In the genomic region with DNA sequence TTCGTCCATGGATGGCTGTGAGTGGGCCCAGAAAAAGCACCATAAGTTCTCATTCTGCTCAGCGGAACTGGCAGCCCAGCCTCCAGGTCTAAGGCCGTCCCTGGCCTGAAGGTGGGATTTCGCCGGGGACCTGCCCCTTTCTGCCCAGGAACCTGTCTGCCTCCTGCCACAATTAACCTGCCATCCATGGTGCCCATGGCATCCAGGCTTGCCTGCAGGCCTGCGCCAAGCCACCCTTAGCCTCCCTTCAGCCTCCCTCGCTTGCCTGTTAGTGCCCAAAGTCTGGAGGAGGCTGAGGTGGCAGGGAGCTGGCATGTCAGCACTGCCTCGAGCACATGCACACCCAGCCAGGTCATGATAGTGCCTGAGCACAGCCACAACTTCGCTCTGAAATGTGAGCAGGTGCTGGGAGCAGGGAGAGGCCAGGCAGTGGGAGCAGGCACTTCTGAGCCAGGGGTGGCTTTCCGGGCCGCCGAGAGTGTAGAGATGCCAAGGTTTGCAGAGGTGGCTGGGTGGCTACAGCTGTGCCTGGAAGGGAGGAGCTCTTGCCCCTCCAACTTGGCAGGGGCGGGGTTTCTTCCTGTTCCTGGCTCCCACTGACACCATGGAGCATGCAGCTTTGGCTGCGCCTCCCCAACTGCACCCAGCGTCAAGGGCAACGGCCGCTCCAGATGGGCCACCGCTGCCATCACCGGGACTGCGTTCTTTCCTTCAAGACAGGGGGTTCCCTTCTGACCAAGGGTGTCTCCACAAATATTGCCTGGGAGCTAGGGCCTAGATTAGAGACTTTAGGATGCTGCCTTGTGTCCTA, we compare ENCODE assay signal across 24 cellular contexts.
"Had no signal": no experiment of that assay in that cellular context is flagged by ENCODE, and none has a peak within 500 bp of the region (broad histone marks: within the 10 kb centered on the region; RNA-seq: fewer than 3 reads in every experiment).

No MANE protein-coding gene starts in this region.

- H3K27ac Mint-ChIP-seq: natural killer cell treated with Interleukin-12 subunit alpha and Interleukin-12 subunit beta and Interleukin-15 and Interleukin-18, amount 100 ng/mL, for 72 hours; neural progenitor cell; stimulated activated naive B cell treated with anti-CD40 and anti-IgM and Interleukin-4, amounts not matched to agents 10 μg/mL and 1 μg/mL and 100 μg/mL, for 72 hours had no signal

- H2AFZ ChIP-seq: neural progenitor cell, parathyroid adenoma had no signal

- DNase-seq: central memory CD4-positive, alpha-beta T cell; dorsolateral prefrontal cortex; effector CD8-positive, alpha-beta T cell; foreskin melanocyte; islet precursor cell; left ventricle myocardium inferior; mesenchymal stem cell; midbrain; occipital lobe; psoas muscle; retina; right lobe of liver; spleen; stimulated activated CD4-positive, alpha-beta T cell treated with anti-CD3 and anti-CD28 coated beads, Interleukin-15, amount 100 ng/mL, for 24 hours; stimulated activated CD4-positive, alpha-beta T cell treated with anti-CD3 and anti-CD28 coated beads, Interleukin-1b, Interleukin-23, amount 100 ng/mL, for 48 hours; stimulated activated CD4-positive, alpha-beta T cell treated with anti-CD3 and anti-CD28 coated beads, Interleukin-4, amount 100 ng/mL, for 24 hours; stimulated activated naive B cell treated with anti-CD40 and anti-IgM and Interleukin-4, amounts not matched to agents 10 μg/mL and 1 μg/mL and 100 μg/mL, for 72 hours; thyroid gland had no signal

- H3K4me3 Mint-ChIP-seq: natural killer cell treated with Interleukin-12 subunit alpha and Interleukin-12 subunit beta and Interleukin-15 and Interleukin-18, amount 100 ng/mL, for 72 hours; neural progenitor cell; stimulated activated naive B cell treated with anti-CD40 and anti-IgM and Interleukin-4, amounts not matched to agents 10 μg/mL and 1 μg/mL and 100 μg/mL, for 72 hours had no signal

- H3K36me3 Mint-ChIP-seq: neural progenitor cell; stimulated activated naive B cell treated with anti-CD40 and anti-IgM and Interleukin-4, amounts not matched to agents 10 μg/mL and 1 μg/mL and 100 μg/mL, for 72 hours had no signal

- H3K27me3 ChIP-seq: dorsolateral prefrontal cortex, neural progenitor cell, right lobe of liver, spleen, suprapubic skin, thyroid gland had no signal

- H3K4me1 ChIP-seq: left ventricle myocardium inferior, neural progenitor cell, parathyroid adenoma, right lobe of liver, spleen, suprapubic skin, thyroid gland had no signal

- H3K9me3 ChIP-seq: left ventricle myocardium inferior, psoas muscle, right lobe of liver, suprapubic skin, thyroid gland had no signal

- H3K79me2 ChIP-seq: parathyroid adenoma had no signal

- H3K9me3 Mint-ChIP-seq: neural progenitor cell had no signal

- H3K4me2 ChIP-seq: neural progenitor cell had no signal

- H3K4me3 ChIP-seq: coronary artery, dorsolateral prefrontal cortex, left ventricle myocardium inferior, lung, neural progenitor cell, psoas muscle, right lobe of liver, spleen, suprapubic skin, thyroid gland had no signal

- H3K36me3 ChIP-seq: left ventricle myocardium inferior, neural progenitor cell, right lobe of liver, spleen, suprapubic skin, thyroid gland had no signal

- H3K4me1 Mint-ChIP-seq: neural progenitor cell; stimulated activated naive B cell treated with anti-CD40 and anti-IgM and Interleukin-4, amounts not matched to agents 10 μg/mL and 1 μg/mL and 100 μg/mL, for 72 hours had no signal

- H3K27ac ChIP-seq: coronary artery, dorsolateral prefrontal cortex, left ventricle myocardium inferior, neural progenitor cell, parathyroid adenoma, psoas muscle, right lobe of liver, spleen, suprapubic skin, thyroid gland had no signal

- ATAC-seq: natural killer cell treated with Interleukin-12 subunit alpha and Interleukin-12 subunit beta and Interleukin-15 and Interleukin-18, amount 100 ng/mL, for 72 hours; psoas muscle; right lobe of liver; stimulated activated naive B cell treated with anti-CD40 and anti-IgM and Interleukin-4, amounts not matched to agents 10 μg/mL and 1 μg/mL and 100 μg/mL, for 72 hours had no signal

- H3K27me3 Mint-ChIP-seq: natural killer cell treated with Interleukin-12 subunit alpha and Interleukin-12 subunit beta and Interleukin-15 and Interleukin-18, amount 100 ng/mL, for 72 hours; stimulated activated naive B cell treated with anti-CD40 and anti-IgM and Interleukin-4, amounts not matched to agents 10 μg/mL and 1 μg/mL and 100 μg/mL, for 72 hours had no signal

- H3K9ac ChIP-seq: neural progenitor cell, parathyroid adenoma had no signal
